8 cellular contexts compared by ENCODE assay signal in the genomic region with DNA sequence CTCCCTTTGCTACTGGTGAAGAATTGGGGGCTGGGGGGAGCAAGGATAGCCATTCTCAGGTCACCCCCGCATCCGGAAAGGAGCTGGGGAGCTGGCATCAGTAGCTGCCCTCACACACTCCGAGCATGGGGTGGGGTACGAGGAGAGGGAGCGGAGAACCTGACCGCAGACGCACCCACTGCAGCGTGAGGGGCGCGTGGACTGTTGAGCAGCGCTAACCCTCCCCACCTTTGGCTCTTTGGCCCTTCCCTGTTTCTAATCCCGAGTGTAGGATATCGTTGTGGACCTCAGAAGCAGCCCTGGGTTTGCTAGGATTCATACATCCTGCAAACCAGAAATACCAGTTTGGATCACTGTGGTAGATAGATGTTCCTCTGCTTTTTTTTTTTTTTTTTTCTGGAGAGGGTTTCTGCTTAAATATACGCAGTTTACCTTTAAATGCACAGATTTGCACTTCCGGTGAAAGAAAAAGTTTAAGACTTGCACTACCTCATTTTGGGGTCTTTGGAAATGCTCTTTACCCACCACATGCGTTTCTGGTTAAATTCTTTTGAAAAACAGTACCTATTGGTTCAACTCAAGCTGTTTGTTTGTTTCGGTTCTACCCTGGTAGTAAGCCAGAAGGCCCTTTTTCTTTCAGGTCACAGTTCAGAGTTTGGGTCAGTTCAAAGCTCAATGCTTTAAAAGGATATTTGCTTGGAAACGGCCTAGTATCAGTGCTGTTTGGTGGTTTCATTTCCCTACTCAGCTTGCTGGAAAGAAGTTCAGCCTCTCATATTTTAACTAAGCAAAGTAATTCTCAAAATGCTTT. TPM values are rescaled to one million over a fixed set of nuclear protein-coding genes. Genes with fewer than 3 reads are reported as not detected.
A peak's percentile ranks its signal among the peaks of the same experiment; 100 is the strongest.
DNase-seq lines count a peak whose midpoint lies in the region; ATAC-seq and TF ChIP-seq lines count a peak whose summit lies in the region.

No MANE protein-coding gene starts in this region.

- DNase-seq in Caco-2, result peak; percentile 39 to 43
- peak; percentile 37 for DNase-seq in HK-2 (ENCODE audit: unreplicated experiment)
- DNase-seq in RWPE1 (ENCODE audit: low spot score), result no peak
- peak in 1 of 2 donors; percentile 43 for DNase-seq in breast epithelium (ENCODE audit: low spot score in 2 of 2)
- no peak for DNase-seq in kidney epithelial cell (ENCODE audit: low read depth)
- DNase-seq in stimulated activated CD4-positive, alpha-beta T cell treated with anti-CD3 and anti-CD28 coated beads, Interleukin-4, amount 100 ng/mL, for 24 hours, result peak; percentile 39
- no peak for DNase-seq in retina

- peaks cover 34% of the 10 kb centered on the region for H3K36me3 Mint-ChIP-seq in Caco-2 (ENCODE audit: insufficient read depth, unreplicated experiment)

- H3K36me3 ChIP-seq in Caco-2 (ENCODE audit: control insufficient read depth, insufficient read depth, low read length) (no peaks in the 10 kb centered on the region; the same call in 1 of the 2 replicates), breast epithelium (no peaks in the 10 kb centered on the region), kidney epithelial cell (ENCODE audit: control insufficient read depth, insufficient read depth, low read length) (no peaks in the 10 kb centered on the region)

- H3K27me3 ChIP-seq in Caco-2 (replicated peaks; ENCODE audit: control insufficient read depth, insufficient read depth, low read length) (no peaks in the 10 kb centered on the region), breast epithelium (no peaks in the 10 kb centered on the region), kidney epithelial cell (ENCODE audit: control insufficient read depth, insufficient read depth, low read length) (no peaks in the 10 kb centered on the region)

- TF ChIP-seq CTCF in Caco-2 (IDR thresholded peaks at IDR 0.05; ENCODE audit: insufficient read depth in 1 of 2, low read depth in 1 of 2, low read length in 1 of 2, severe bottlenecking in 1 of 2, unreplicated experiment in 1 of 2) (no peak), RWPE1 (conservative IDR thresholded peaks at IDR 0.05; ENCODE audit: low read depth) (no peak), breast epithelium (IDR thresholded peaks at IDR 0.05) (no peak), kidney epithelial cell (IDR thresholded peaks at IDR 0.05; ENCODE audit: insufficient read depth, low read length, poor library complexity, severe bottlenecking) (no peak)

- POLR2A ChIA-PET in Caco-2 (lab: Charles Lee), result interaction anchor here (0.5 to 1.0 kb wide), 3 partner anchors 15 to 229 kb away, joined by 3 to 8 read pairs (median 3); no protein-coding TSS in a partner anchor
- POLR2A ChIA-PET in RWPE1 (lab: Yijun Ruan, JAX; ENCODE audit: low non-redundant PET), result interaction anchor here (1.1 to 4.2 kb wide), 3 partner anchors 12 to 91 kb away, joined by 3 to 14 read pairs (median 8); partner anchors contain the start of gene DNAJC16

- peaks cover 33% of the 10 kb centered on the region for H3K4me1 Mint-ChIP-seq in Caco-2 (ENCODE audit: low read depth, unreplicated experiment)

- H3K27ac ChIP-seq in RWPE1 (peak overlapping the region; percentile 96), breast epithelium (peak overlapping the region; percentile 97)

- H3K4me1 ChIP-seq in Caco-2, result peaks cover 35% of the 10 kb centered on the region
- peaks cover 3 to 7% of the 10 kb centered on the region in 2 donors for H3K4me1 ChIP-seq in breast epithelium

- CTCF ChIA-PET in Caco-2 (lab: Charles Lee) (interaction anchor here (0.9 to 1.5 kb wide), 2 partner anchors 14 to 123 kb away, joined by 3 to 4 read pairs; no protein-coding TSS in a partner anchor), RWPE1 (lab: Yijun Ruan, JAX) (no interaction called here)

- no TSS peak for BruUV-seq in Caco-2 (replicated peaks; lab: Mats Ljungman, UMichigan)

- TF ChIP-seq POLR2A in breast epithelium (IDR thresholded peaks at IDR 0.05), result no peak

- H3K4me3 ChIP-seq in Caco-2 (ENCODE audit: low read depth, low read length) (peak overlapping the region; percentile 95), breast epithelium (peak overlapping the region; percentile 86 to 98 (median 91)), kidney epithelial cell (ENCODE audit: low read depth, low read length) (peak overlapping the region; percentile 83)

- intact Hi-C loops in Caco-2 (cut with micrococcal nuclease; ENCODE audit: unreplicated experiment), result loop anchor here (1.0 to 10.0 kb wide), 4 partner anchors 15 to 217 kb away; partner anchors contain the start of genes AGMAT and DNAJC16
- intact Hi-C loops in breast epithelium (cut with DNase I; ENCODE audit: low total_unique reads), result no loop called here

- peak overlapping the region; percentile 88 for H3K4me3 Mint-ChIP-seq in Caco-2 (ENCODE audit: unreplicated experiment)

- peak overlapping the region; percentile 86 for H3K27ac Mint-ChIP-seq in Caco-2 (ENCODE audit: unreplicated experiment)

- H3K9me3 ChIP-seq in Caco-2 (no peaks in the 10 kb centered on the region), breast epithelium (no peaks in the 10 kb centered on the region)

- H3K9me3 Mint-ChIP-seq in Caco-2 (ENCODE audit: unreplicated experiment), result no peaks in the 10 kb centered on the region

- no peaks in the 10 kb centered on the region for H3K27me3 Mint-ChIP-seq in Caco-2 (ENCODE audit: insufficient read depth, unreplicated experiment)

- peak; percentile 12 for ATAC-seq in GM19463 (IDR thresholded peaks at IDR 0.05; ENCODE audit: unreplicated experiment)

RNA-seq across cellular contexts. Expression of gene DDI2, which starts 0.8 kb away (rescaled TPM):
- total RNA-seq in Caco-2 (2022) (53.1 and 53.4 TPM in 2 replicates), breast epithelium (10 to 100 TPM; 69.2 to 77.4 (median 71.0) TPM), kidney epithelial cell (16.9 TPM in 2 replicates)

RNA-seq across cellular contexts. Expression of gene AGMAT, which starts 33.2 kb away (rescaled TPM):
- 46.5 and 48.3 TPM in 2 replicates for total RNA-seq in Caco-2 (2022)
- total RNA-seq in breast epithelium, result under 1 TPM; 0.29 to 0.33 (median 0.32) TPM
- 0.75 and 0.96 TPM in 2 replicates for total RNA-seq in kidney epithelial cell

Comparison
In these comparisons a context has a peak if more than half of its experiments do, and no peak if none do; other contexts are left out.
1. DNase-seq: peak in Caco-2 (2 of 2), HK-2 (single experiment) and stimulated activated CD4-positive, alpha-beta T cell treated with anti-CD3 and anti-CD28 coated beads, Interleukin-4, amount 100 ng/mL, for 24 hours (single experiment); none in RWPE1 (single experiment), kidney epithelial cell (single experiment) and retina (single experiment).
2. RNA of gene AGMAT, which starts 33.2 kb away (total RNA-seq): 46.5 to 48.3 TPM in Caco-2; 0.75 to 0.96 TPM in kidney epithelial cell and 0.29 to 0.33 TPM in breast epithelium; every median in the first group is over 10 times any median in the second.
3. Peak in every context shown above with its lines, with median percentiles within 50 percentile points of each other: H3K4me3 ChIP-seq.